Comparison of ENCODE assay signal across 1 cellular context in genomic region chr15:88938802-88939485, GRCh38.
TF ChIP-seq lines count a peak whose summit lies in the region.

No MANE protein-coding gene starts in this region.

TF ChIP-seq in K562, 482 proteins besides CTCF, POLR2A, EP300 and RAD21 (continued from another document):
- TF ChIP-seq BCLAF1 (IDR thresholded peaks at IDR 0.05; ENCODE audit: borderline replicate concordance in 1 of 2, control insufficient read depth in 1 of 2, low read depth in 2 of 2, low read length in 1 of 2) (0 out of 4 replicates have a peak, but pooled peaks of 1 of the 2 experiments have one; percentile 55), HNRNPK (IDR thresholded peaks at IDR 0.05; ENCODE audit: low read depth, low read length, poor library complexity, severe bottlenecking) (no peak), PML (IDR thresholded peaks at IDR 0.05; ENCODE audit: low read length) (peak; percentile 33; the same call in 1 of the 2 replicates), ZBTB9 (CRISPR knock-in tag; IDR thresholded peaks at IDR 0.05) (0 out of 2 replicates have a peak, but pooled peaks have one; percentile 43), ZNF212 (CRISPR knock-in tag; IDR thresholded peaks at IDR 0.05) (no peak), ZNF408 (CRISPR knock-in tag; IDR thresholded peaks at IDR 0.05; ENCODE audit: low read depth) (no peak), SMC3 (conservative IDR thresholded peaks at IDR 0.05; ENCODE audit: insufficient read depth, low read depth, low read length) (0 out of 2 replicates have a peak, but pooled peaks have one; percentile 15), ZNF668 (CRISPR knock-in tag; IDR thresholded peaks at IDR 0.05) (peak; percentile 33), RBM15 (IDR thresholded peaks at IDR 0.05; ENCODE audit: insufficient read depth, low read length) (no peak), HLTF (IDR thresholded peaks at IDR 0.05) (no peak; the same call in 1 of the 2 replicates), NCOA1 (IDR thresholded peaks at IDR 0.05; ENCODE audit: low read depth) (0 out of 2 replicates have a peak, but pooled peaks have one; percentile 31), PRDM10 (IDR thresholded peaks at IDR 0.05; ENCODE audit: partially characterized antibody) (peak; percentile 61), NCOR1 (IDR thresholded peaks at IDR 0.05) (peak; percentile 55), ZEB2 (IDR thresholded peaks at IDR 0.05) (peak; percentile 86), LCOR (CRISPR knock-in tag; IDR thresholded peaks at IDR 0.05) (peak; percentile 88), TARDBP (IDR thresholded peaks at IDR 0.05) (0 out of 2 replicates have a peak, but pooled peaks have one; percentile 53), RBBP5 (IDR thresholded peaks at IDR 0.05; ENCODE audit: borderline replicate concordance, insufficient read depth, low read length, poor library complexity, severe bottlenecking) (no peak), FOXP1 (CRISPR knock-in tag; IDR thresholded peaks at IDR 0.05) (peak; percentile 98), NEUROD1 (IDR thresholded peaks at IDR 0.05; ENCODE audit: borderline replicate concordance, low read depth, low read length, partially characterized antibody) (no peak), ELF4 (CRISPR knock-in tag; IDR thresholded peaks at IDR 0.05) (0 out of 2 replicates have a peak, but pooled peaks have one; percentile 65)
